In genomic region chr1:214341918-214342317, GRCh38 we compare ENCODE assay signal across 16 cellular contexts.
"Had no signal": no experiment of that assay in that cellular context is flagged by ENCODE, and none has a peak within 500 bp of the region (broad histone marks: within the 10 kb centered on the region; RNA-seq: fewer than 3 reads in every experiment).

No MANE protein-coding gene starts in this region.

- H3K27me3 ChIP-seq: colonic mucosa, esophagus muscularis mucosa, gastrocnemius medialis, tibial artery, vagina had no signal

- H3K27ac ChIP-seq: colonic mucosa, esophagus muscularis mucosa, parathyroid adenoma, tibial artery, vagina had no signal

- H3K4me1 ChIP-seq: colonic mucosa, parathyroid adenoma, vagina had no signal

- H3K9me3 ChIP-seq: colonic mucosa, esophagus muscularis mucosa, gastrocnemius medialis, tibial artery, vagina had no signal

- DNase-seq: activated CD4-positive, alpha-beta T cell treated with anti-CD3 and anti-CD28 coated beads for 1 hour; activated CD4-positive, alpha-beta T cell treated with anti-CD3 and anti-CD28 coated beads, Interleukin-2, amount 50 U/mL, for 4 hours; activated naive CD4-positive, alpha-beta T cell; activated T-cell treated with anti-CD3 and anti-CD28 coated beads for 4 hours; aorta; colonic mucosa; gastrocnemius medialis; retina; stimulated activated CD4-positive, alpha-beta T cell treated with anti-CD3 and anti-CD28 coated beads, Interleukin-4, amount 100 ng/mL, for 1 hour; stimulated activated naive CD4-positive, alpha-beta T cell; T-helper 9 cell; tibial artery had no signal

- H3K4me3 ChIP-seq: colonic mucosa, esophagus muscularis mucosa, gastrocnemius medialis, tibial artery, vagina had no signal

- H3K36me3 ChIP-seq: colonic mucosa, vagina had no signal

- FAIRE-seq: islet of Langerhans had no signal
